Comparison of ENCODE assay signal across 8 cellular contexts in genomic region chr1:112706505-112707216, GRCh38. TPM values are rescaled to one million over a fixed set of nuclear protein-coding genes. Genes with fewer than 3 reads are reported as not detected.
DNase-seq lines count a peak whose midpoint lies in the region; ATAC-seq and TF ChIP-seq lines count a peak whose summit lies in the region.

Gene RHOC (minus strand): TSS chr1:112707127. CDS start chr1:112703799, 3,328 bp downstream.

- H3K4me1 ChIP-seq in mesodermal cell (ENCODE audit: control insufficient read depth, insufficient read depth, low read length, poor library complexity, severe bottlenecking) (peaks cover 45% of the 10 kb centered on the region), tibial nerve (peaks cover 0 to 51% (median 35%) of the 10 kb centered on the region in 4 donors)

- in situ Hi-C loops in endometrial microvascular endothelial cells (cut with HindIII; ENCODE audit: inconsistent ontology term, low pct_unique_long_range_greater_than_20kb, low sequenced_read_pairs): no loop called here

- H3K27ac ChIP-seq in mesodermal cell (ENCODE audit: low read depth, low read length, severe bottlenecking) (peak within 1 kb of the TSS; percentile 89), tibial nerve (peak within 1 kb of the TSS; percentile 95 to 100 (median 98))

- TF ChIP-seq POLR2A in tibial nerve (IDR thresholded peaks at IDR 0.05): peak; percentile 73 to 90

- DNase-seq in SIG-M5 treated with dmso at 0.1 percent for 504 hours (lab: John Stamatoyannopoulos, UW; ENCODE audit: unreplicated experiment): peak; percentile 33
- DNase-seq in SIG-M5 (lab: John Stamatoyannopoulos, UW): no peak
- DNase-seq in HuH-7.5 (ENCODE audit: low spot score): peak; percentile 76
- peak; percentile 88 for DNase-seq in UCSD-AML1 (lab: John Stamatoyannopoulos, UW; ENCODE audit: unreplicated experiment)
- peak in 1 of 2 donors; percentile 41 for DNase-seq in tibial nerve (ENCODE audit: low spot score in 2 of 2)

- peak within 1 kb of the TSS; percentile 88 for H3K4me3 ChIP-seq in mesodermal cell (ENCODE audit: extremely low read depth, insufficient read depth, low read length, poor library complexity, severe bottlenecking)
- H3K4me3 ChIP-seq in tibial nerve: peak within 1 kb of the TSS; percentile 69 to 98 (median 97)

- 0 to 1% methylated on average over 26 to 36 of the region's 60 CpGs for WGBS in mesodermal cell (ENCODE audit: insufficient coverage in 2 of 2), 2 experiments
- WGBS in tibial nerve, 2 donors: 1% methylated on average over 15 to 53 of the region's 60 CpGs

- peak in 1 of 2 donors; percentile 91 for TF ChIP-seq EP300 in tibial nerve (IDR thresholded peaks at IDR 0.05)

- ATAC-seq in GM21576 (IDR thresholded peaks at IDR 0.05; ENCODE audit: unreplicated experiment): peak; percentile 51

- TF ChIP-seq CTCF in tibial nerve (IDR thresholded peaks at IDR 0.05): no peak

- H3K36me3 ChIP-seq in mesodermal cell (ENCODE audit: control insufficient read depth, insufficient read depth, low read length) (peaks cover 27% of the 10 kb centered on the region), tibial nerve (peaks cover 0 to 10% (median 3%) of the 10 kb centered on the region in 3 donors)

- no peaks in the 10 kb centered on the region for H3K27me3 ChIP-seq in tibial nerve

- H3K9me3 ChIP-seq in mesodermal cell (ENCODE audit: control insufficient read depth, low read length): no peaks in the 10 kb centered on the region
- H3K9me3 ChIP-seq in tibial nerve: no peaks in the 10 kb centered on the region

RNA-seq across cellular contexts. Expression of gene RHOC, which starts in this region (rescaled TPM):
- 823 TPM for total RNA-seq in endometrial microvascular endothelial cells (ENCODE audit: inconsistent ontology term)
- polyA plus RNA-seq in mesodermal cell (2013, experiment 1 of 2): 367 TPM
- 306 TPM for polyA plus RNA-seq in mesodermal cell (2013, experiment 2 of 2)
- 100 to 1,000 TPM; 225 to 297 (median 293) TPM for total RNA-seq in tibial nerve
